9 cellular contexts compared by ENCODE assay signal in the genomic region with DNA sequence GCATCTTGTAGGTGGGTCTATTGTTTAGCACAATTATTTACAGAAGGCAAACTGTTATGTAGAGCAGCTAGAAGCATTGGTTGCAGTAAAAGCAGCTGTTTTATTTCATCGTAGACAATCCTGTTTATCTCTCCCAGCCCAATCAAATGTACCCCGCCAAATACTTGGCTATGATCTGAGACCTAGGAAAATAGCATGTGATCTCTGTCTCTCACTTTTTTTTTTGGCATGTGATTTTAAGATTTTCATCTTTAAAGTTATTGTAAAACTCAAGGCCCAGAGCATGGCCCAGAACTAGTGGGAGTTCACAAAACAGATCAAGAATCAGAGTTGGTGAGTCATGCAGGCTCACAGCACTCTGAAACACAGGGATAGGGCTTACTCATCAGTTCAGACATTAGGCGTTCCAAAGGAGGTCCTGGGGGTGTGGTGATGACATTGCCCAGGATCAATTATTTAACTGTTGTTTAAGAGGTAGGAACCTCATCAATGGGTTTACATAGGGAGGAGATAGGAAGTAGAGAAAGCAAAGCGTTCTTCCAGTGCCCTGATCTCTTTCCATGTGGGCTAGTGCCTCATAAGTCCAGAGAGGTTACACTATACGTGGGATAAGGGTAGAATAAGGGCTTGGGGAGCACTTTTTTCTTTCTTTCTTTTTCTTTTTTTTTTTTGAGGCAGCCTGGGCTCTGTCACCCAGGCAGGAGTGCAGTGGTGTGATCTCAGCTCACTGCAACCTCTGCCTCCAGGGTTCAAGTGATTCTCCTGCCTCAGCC. TPM values are rescaled to one million over a fixed set of nuclear protein-coding genes. Genes with fewer than 3 reads are reported as not detected.
DNase-seq lines count a peak whose midpoint lies in the region; ATAC-seq, FAIRE-seq and TF ChIP-seq lines count a peak whose summit lies in the region.
"Had no signal": no experiment of that assay in that cellular context is flagged by ENCODE, and none has a peak within 500 bp of the region (broad histone marks: within the 10 kb centered on the region; RNA-seq: fewer than 3 reads in every experiment).

No MANE protein-coding gene starts in this region.

- no peaks in the 10 kb centered on the region for H3K36me3 Mint-ChIP-seq in glutamatergic neuron (ENCODE audit: unreplicated experiment)

- POLR2A ChIA-PET in SK-N-SH (lab: Yijun Ruan, JAX) = no interaction called here

- peak in 1 of 2 experiments; percentile 11; a peak in 1 of 4 replicates for TF ChIP-seq EP300 in SK-N-SH (IDR thresholded peaks at IDR 0.05; ENCODE audit: borderline replicate concordance in 1 of 2, low read depth in 1 of 2, low read length in 1 of 2)

- H3K4me3 ChIP-seq in SK-N-SH (ENCODE audit: low read depth in 2 of 2, low read length in 1 of 2) = no peak overlapping the region

- CTCF ChIA-PET in SK-N-SH (lab: Yijun Ruan, JAX) = interaction anchor here (0.7 to 1.6 kb wide), 2 partner anchors 22 to 630 kb away, joined by 3 to 5 read pairs; no protein-coding TSS in a partner anchor

- H3F3A ChIP-seq in SK-N-SH (replicated peaks; ENCODE audit: insufficient read depth) = peaks cover 11% of the 10 kb centered on the region

- 43% methylated on average over 5 of the region's 5 CpGs for WGBS in SK-N-SH (ENCODE audit: low lambda C conversion rate)

- H2AFZ ChIP-seq in SK-N-SH (ENCODE audit: low read depth) = peak overlapping the region; percentile 49; the same call in 1 of the 2 replicates

- H3K27ac ChIP-seq in SK-N-SH (ENCODE audit: low read depth in 2 of 2, low read length in 1 of 2) = peak overlapping the region; percentile 17 to 56; a peak in 3 of 4 replicates

- H3K9me3 ChIP-seq in SK-N-SH = no peaks in the 10 kb centered on the region

- no peak for TF ChIP-seq RAD21 in SK-N-SH (IDR thresholded peaks at IDR 0.05; ENCODE audit: low read length)

- no peak overlapping the region for H3K27ac Mint-ChIP-seq in glutamatergic neuron (ENCODE audit: unreplicated experiment)

- peaks cover 2% of the 10 kb centered on the region for H3K27me3 Mint-ChIP-seq in glutamatergic neuron (ENCODE audit: unreplicated experiment)

- intact Hi-C loops in sciatic nerve (cut with DNase I) = no loop called here

- no peak overlapping the region for H3K9ac ChIP-seq in SK-N-SH

- DNase-seq in HCEC 1CT = peak; percentile 85
- no peak for DNase-seq in SK-N-SH
- DNase-seq in glutamatergic neuron = no peak
- no peak for DNase-seq in sciatic nerve (ENCODE audit: low spot score)
- DNase-seq in GM12891 (ENCODE audit: insufficient read length, low spot score) = no peak
- DNase-seq: NCI-H2171 had no signal

- H3K9me2 ChIP-seq in SK-N-SH = no peaks in the 10 kb centered on the region

- no peak for FAIRE-seq in GM12891 (lab: Jason Lieb, UNC)

- no peak for TF ChIP-seq CTCF in SK-N-SH (IDR thresholded peaks at IDR 0.05)
- no peak for TF ChIP-seq CTCF in glutamatergic neuron (IDR thresholded peaks at IDR 0.05; ENCODE audit: partially characterized antibody, unreplicated experiment)

- ATAC-seq in sciatic nerve = peak; percentile 89
- no peak for ATAC-seq in HG03097 (IDR thresholded peaks at IDR 0.05; ENCODE audit: low FRiP score, unreplicated experiment)
- ATAC-seq in HG02885 (IDR thresholded peaks at IDR 0.05; ENCODE audit: poor library complexity, unreplicated experiment) = no peak
- no peak for ATAC-seq in GM18873 (IDR thresholded peaks at IDR 0.05; ENCODE audit: low FRiP score, unreplicated experiment)

- H4K20me1 ChIP-seq in SK-N-SH (ENCODE audit: insufficient read depth) = no peaks in the 10 kb centered on the region

- H3K4me1 ChIP-seq in SK-N-SH (ENCODE audit: control insufficient read depth in 1 of 2, insufficient read depth in 2 of 2, low read depth in 1 of 2, low read length in 1 of 2) = peaks cover 0 to 8% of the 10 kb centered on the region in 2 experiments; a peak in 1 of 4 replicates

- peaks cover 0 to 3% of the 10 kb centered on the region in 2 experiments for H3K36me3 ChIP-seq in SK-N-SH (replicated peaks in 1 of 2; ENCODE audit: control insufficient read depth in 1 of 2, insufficient read depth in 2 of 2, low read length in 1 of 2)

- H3K79me2 ChIP-seq in SK-N-SH (ENCODE audit: insufficient read depth) = no peaks in the 10 kb centered on the region

- peak overlapping the region; percentile 13 for H3K4me3 Mint-ChIP-seq in glutamatergic neuron (ENCODE audit: unreplicated experiment)

- no peak for TF ChIP-seq POLR2A in GM12891 (IDR thresholded peaks at IDR 0.05; ENCODE audit: low read depth, low read length)

- H3K9me3 Mint-ChIP-seq in glutamatergic neuron (ENCODE audit: unreplicated experiment) = peaks cover 8% of the 10 kb centered on the region

- no peak overlapping the region for H3K4me2 ChIP-seq in SK-N-SH

- peaks cover 17% of the 10 kb centered on the region for H3K4me1 Mint-ChIP-seq in glutamatergic neuron (ENCODE audit: low read depth, unreplicated experiment)

- H3K27me3 ChIP-seq in SK-N-SH (ENCODE audit: insufficient read depth) = no peaks in the 10 kb centered on the region

TF ChIP-seq in SK-N-SH, 30 proteins besides CTCF, POLR2A, EP300 and RAD21 (continues in another document):
- TF ChIP-seq JUND (IDR thresholded peaks at IDR 0.05) (peak; percentile 82), RCOR1 (IDR thresholded peaks at IDR 0.05; ENCODE audit: low read length) (no peak), CHD2 (IDR thresholded peaks at IDR 0.05; ENCODE audit: low read length, partially characterized antibody) (no peak)
- TF ChIP-seq, protein P1, sequence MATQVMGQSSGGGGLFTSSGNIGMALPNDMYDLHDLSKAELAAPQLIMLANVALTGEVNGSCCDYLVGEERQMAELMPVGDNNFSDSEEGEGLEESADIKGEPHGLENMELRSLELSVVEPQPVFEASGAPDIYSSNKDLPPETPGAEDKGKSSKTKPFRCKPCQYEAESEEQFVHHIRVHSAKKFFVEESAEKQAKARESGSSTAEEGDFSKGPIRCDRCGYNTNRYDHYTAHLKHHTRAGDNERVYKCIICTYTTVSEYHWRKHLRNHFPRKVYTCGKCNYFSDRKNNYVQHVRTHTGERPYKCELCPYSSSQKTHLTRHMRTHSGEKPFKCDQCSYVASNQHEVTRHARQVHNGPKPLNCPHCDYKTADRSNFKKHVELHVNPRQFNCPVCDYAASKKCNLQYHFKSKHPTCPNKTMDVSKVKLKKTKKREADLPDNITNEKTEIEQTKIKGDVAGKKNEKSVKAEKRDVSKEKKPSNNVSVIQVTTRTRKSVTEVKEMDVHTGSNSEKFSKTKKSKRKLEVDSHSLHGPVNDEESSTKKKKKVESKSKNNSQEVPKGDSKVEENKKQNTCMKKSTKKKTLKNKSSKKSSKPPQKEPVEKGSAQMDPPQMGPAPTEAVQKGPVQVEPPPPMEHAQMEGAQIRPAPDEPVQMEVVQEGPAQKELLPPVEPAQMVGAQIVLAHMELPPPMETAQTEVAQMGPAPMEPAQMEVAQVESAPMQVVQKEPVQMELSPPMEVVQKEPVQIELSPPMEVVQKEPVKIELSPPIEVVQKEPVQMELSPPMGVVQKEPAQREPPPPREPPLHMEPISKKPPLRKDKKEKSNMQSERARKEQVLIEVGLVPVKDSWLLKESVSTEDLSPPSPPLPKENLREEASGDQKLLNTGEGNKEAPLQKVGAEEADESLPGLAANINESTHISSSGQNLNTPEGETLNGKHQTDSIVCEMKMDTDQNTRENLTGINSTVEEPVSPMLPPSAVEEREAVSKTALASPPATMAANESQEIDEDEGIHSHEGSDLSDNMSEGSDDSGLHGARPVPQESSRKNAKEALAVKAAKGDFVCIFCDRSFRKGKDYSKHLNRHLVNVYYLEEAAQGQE (IDR thresholded peaks at IDR 0.05; ENCODE audit: low read depth, low read length) = no peak

TF ChIP-seq in GM12891, 5 proteins besides CTCF, POLR2A, EP300 and RAD21:
- TF ChIP-seq TAF1 (IDR thresholded peaks at IDR 0.05; ENCODE audit: low read depth, low read length) (no peak), PAX5 (IDR thresholded peaks at IDR 0.05; ENCODE audit: insufficient read depth, low read length, severe bottlenecking) (no peak), SPI1 (IDR thresholded peaks at IDR 0.05; ENCODE audit: low read depth, low read length) (no peak), POLR2AphosphoS5 (IDR thresholded peaks at IDR 0.05; ENCODE audit: low read depth, low read length) (no peak), POU2F2 (IDR thresholded peaks at IDR 0.05; ENCODE audit: low read depth, low read length) (no peak)

RNA-seq across cellular contexts. Expression of gene TBX19, which starts 40.3 kb away (rescaled TPM):
- 2.7 and 3.5 TPM in 2 replicates for polyA plus RNA-seq in SK-N-SH (2012; rRNA removed)
- 1.6 and 1.7 TPM in 2 replicates for polyA plus RNA-seq in SK-N-SH (2012; cell fraction: cytosol; rRNA removed)
- 8.1 and 13.1 TPM in 2 replicates for polyA plus RNA-seq in SK-N-SH (2012; cell fraction: nucleus; rRNA removed)
- total RNA-seq in glutamatergic neuron (ENCODE audit: unreplicated experiment) = 0.78 TPM
- 6.7 TPM for total RNA-seq in sciatic nerve
- 1.3 TPM for polyA plus RNA-seq in GM12891 (2012; ENCODE audit: low read depth, missing spikeins)
